Comparison of ENCODE assay signal across 16 cellular contexts in genomic region chr4:30948653-30949052, GRCh38.
DNase-seq lines count a peak whose midpoint lies in the region; ATAC-seq, FAIRE-seq and TF ChIP-seq lines count a peak whose summit lies in the region.
"Had no signal": no experiment of that assay in that cellular context is flagged by ENCODE, and none has a peak within 500 bp of the region (broad histone marks: within the 10 kb centered on the region; RNA-seq: fewer than 3 reads in every experiment).

No MANE protein-coding gene starts in this region.

- H4K20me1 ChIP-seq in keratinocyte (ENCODE audit: control insufficient read depth, extremely low read depth, insufficient read depth, low read length), result no peaks in the 10 kb centered on the region

- FAIRE-seq in bronchial epithelial cell (lab: Jason Lieb, UNC) (no peak), keratinocyte (lab: Jason Lieb, UNC) (peak; percentile 84)

- dilution Hi-C loops in keratinocyte (cut with MboI; ENCODE audit: extremely low pct_ligation_motif_present, low sequenced_read_pairs), result no loop called here

- H3K9me3 ChIP-seq in keratinocyte (ENCODE audit: control insufficient read depth, low read depth, low read length), result no peaks in the 10 kb centered on the region
- H3K9me3 ChIP-seq in CD8-positive, alpha-beta T cell (ENCODE audit: low read length), result no peaks in the 10 kb centered on the region
- H3K9me3 ChIP-seq: adrenal gland, left ventricle myocardium inferior had no signal

- intact Hi-C loops in CD8-positive, alpha-beta T cell (cut with DNase I, micrococcal nuclease), result no loop called here

- peaks cover 42% of the 10 kb centered on the region for H3K4me1 ChIP-seq in keratinocyte (ENCODE audit: control insufficient read depth, extremely low read depth, insufficient read depth, low read length)
- H3K4me1 ChIP-seq in CD8-positive, alpha-beta T cell (ENCODE audit: insufficient read depth, low read length), result no peaks in the 10 kb centered on the region
- H3K4me1 ChIP-seq: adrenal gland had no signal

- H3K79me2 ChIP-seq in keratinocyte (ENCODE audit: control insufficient read depth, insufficient read depth, low read length), result no peaks in the 10 kb centered on the region

- H3K4me3 ChIP-seq in NB4 (ENCODE audit: low read depth, low read length) (no peak overlapping the region), bronchial epithelial cell (ENCODE audit: low read depth, low read length) (no peak overlapping the region), keratinocyte (ENCODE audit: control insufficient read depth in 2 of 3, extremely low read depth in 1 of 3, insufficient read depth in 2 of 3, low read depth in 1 of 3, low read length in 3 of 3) (no peak overlapping the region), coronary artery (no peak overlapping the region)
- H3K4me3 ChIP-seq in CD8-positive, alpha-beta T cell (ENCODE audit: low read depth, low read length), result no peak overlapping the region
- H3K4me3 ChIP-seq: adrenal gland, left ventricle myocardium inferior had no signal

- H3K9me1 ChIP-seq in keratinocyte (ENCODE audit: control insufficient read depth, extremely low read depth, insufficient read depth, low read length), result no peaks in the 10 kb centered on the region

- ATAC-seq in CD8-positive, alpha-beta T cell, result no peak
- ATAC-seq: activated CD8-positive, alpha-beta T cell treated with anti-CD3 and anti-CD28 coated beads, Interleukin-2, amount 10 ng/mL, durations not matched to agents 7 days and 5 days had no signal

- CTCF ChIA-PET in CD8-positive, alpha-beta T cell (lab: Charles Lee), result no interaction called here

- H3K27ac Mint-ChIP-seq in CD8-positive, alpha-beta T cell, result no peak overlapping the region
- H3K27ac Mint-ChIP-seq in glutamatergic neuron (ENCODE audit: unreplicated experiment), result no peak overlapping the region
- no peak overlapping the region for H3K27ac Mint-ChIP-seq in endothelial cell (ENCODE audit: unreplicated experiment)
- H3K27ac Mint-ChIP-seq: activated CD8-positive, alpha-beta T cell treated with anti-CD3 and anti-CD28 coated beads, Interleukin-2, amount 10 ng/mL, durations not matched to agents 7 days and 5 days; activated T-helper 1 cell treated with anti-CD3 and anti-CD28 coated beads, Interleukin-12 subunit alpha, Interleukin-12 subunit beta, Interleukin-2, Interleukin-4 antibody, amounts not matched to agents 30 ng/mL and 10 ng/mL and 1 ng/mL, durations not matched to agents 14 hours and 24 hours and 36 hours had no signal

- no peaks in the 10 kb centered on the region for H3K9me3 Mint-ChIP-seq in CD8-positive, alpha-beta T cell
- H3K9me3 Mint-ChIP-seq in glutamatergic neuron (ENCODE audit: unreplicated experiment) (no peaks in the 10 kb centered on the region), endothelial cell (ENCODE audit: unreplicated experiment) (no peaks in the 10 kb centered on the region)
- H3K9me3 Mint-ChIP-seq: activated T-helper 1 cell treated with anti-CD3 and anti-CD28 coated beads, Interleukin-12 subunit alpha, Interleukin-12 subunit beta, Interleukin-2, Interleukin-4 antibody, amounts not matched to agents 30 ng/mL and 10 ng/mL and 1 ng/mL, durations not matched to agents 14 hours and 24 hours and 36 hours had no signal

- H3K36me3 ChIP-seq in bronchial epithelial cell (ENCODE audit: control insufficient read depth, insufficient read depth, low read length) (no peaks in the 10 kb centered on the region), keratinocyte (ENCODE audit: control insufficient read depth in 2 of 2, extremely low read depth in 1 of 2, insufficient read depth in 2 of 2, low read length in 2 of 2) (no peaks in the 10 kb centered on the region)
- H3K36me3 ChIP-seq in CD8-positive, alpha-beta T cell (ENCODE audit: insufficient read depth, low read length), result no peaks in the 10 kb centered on the region
- H3K36me3 ChIP-seq: adrenal gland, left ventricle myocardium inferior had no signal

- H3K27me3 ChIP-seq in bronchial epithelial cell (ENCODE audit: control insufficient read depth, insufficient read depth, low read length) (no peaks in the 10 kb centered on the region), keratinocyte (ENCODE audit: control insufficient read depth, extremely low read depth, insufficient read depth, low read length) (no peaks in the 10 kb centered on the region)
- H3K27me3 ChIP-seq in CD8-positive, alpha-beta T cell (ENCODE audit: insufficient read depth, low read length), result no peaks in the 10 kb centered on the region
- H3K27me3 ChIP-seq: adrenal gland had no signal

- no peaks in the 10 kb centered on the region for H3K27me3 Mint-ChIP-seq in CD8-positive, alpha-beta T cell (ENCODE audit: low read depth)
- H3K27me3 Mint-ChIP-seq in glutamatergic neuron (ENCODE audit: unreplicated experiment) (peaks cover 3% of the 10 kb centered on the region), endothelial cell (ENCODE audit: unreplicated experiment) (peaks cover 2% of the 10 kb centered on the region)

- peak; percentile 10 for DNase-seq in EL
- DNase-seq in NB4 (ENCODE audit: low read depth), result peak; percentile 14
- DNase-seq in bronchial epithelial cell (ENCODE audit: low read depth), result peak; percentile 97
- DNase-seq in keratinocyte (ENCODE audit: low read depth, low spot score), result no peak
- DNase-seq in CD8-positive, alpha-beta T cell, result no peak
- DNase-seq in coronary artery (ENCODE audit: low spot score), result no peak
- no peak for DNase-seq in glutamatergic neuron
- no peak for DNase-seq in endothelial cell (ENCODE audit: low spot score)
- DNase-seq: activated CD8-positive, alpha-beta T cell treated with anti-CD3 and anti-CD28 coated beads, Interleukin-2, amount 10 ng/mL, durations not matched to agents 7 days and 5 days; adrenal gland; AML-193; left ventricle myocardium inferior; NCI-H1694; NCI-H446; posterior cingulate gyrus had no signal

- no peaks in the 10 kb centered on the region for H3K36me3 Mint-ChIP-seq in CD8-positive, alpha-beta T cell
- H3K36me3 Mint-ChIP-seq in glutamatergic neuron (ENCODE audit: unreplicated experiment), result no peaks in the 10 kb centered on the region
- no peaks in the 10 kb centered on the region for H3K36me3 Mint-ChIP-seq in endothelial cell (ENCODE audit: low read depth, unreplicated experiment)

- peak overlapping the region; percentile 58 for H2AFZ ChIP-seq in keratinocyte (ENCODE audit: control insufficient read depth, low read length)

- peak overlapping the region; percentile 62 for H3K4me2 ChIP-seq in keratinocyte (ENCODE audit: control insufficient read depth, extremely low read depth, insufficient read depth, low read depth, low read length)

- TF ChIP-seq CTCF in NB4 (IDR thresholded peaks at IDR 0.05; ENCODE audit: low read depth, low read length), result no peak
- TF ChIP-seq CTCF in bronchial epithelial cell (IDR thresholded peaks at IDR 0.05; ENCODE audit: insufficient read depth, low read length, severe bottlenecking), result no peak
- TF ChIP-seq CTCF in keratinocyte (optimal IDR thresholded peaks at IDR 0.05 in 1 of 3, IDR thresholded peaks at IDR 0.05 in 1 of 3, conservative IDR thresholded peaks at IDR 0.05 in 1 of 3; ENCODE audit: extremely low read depth in 1 of 3, insufficient read depth in 2 of 3, low read length in 3 of 3), result no peak
- TF ChIP-seq CTCF in CD8-positive, alpha-beta T cell (IDR thresholded peaks at IDR 0.05), result no peak
- no peak for TF ChIP-seq CTCF in coronary artery (IDR thresholded peaks at IDR 0.05)
- TF ChIP-seq CTCF in glutamatergic neuron (IDR thresholded peaks at IDR 0.05; ENCODE audit: partially characterized antibody, unreplicated experiment), result no peak
- TF ChIP-seq CTCF in endothelial cell (IDR thresholded peaks at IDR 0.05; ENCODE audit: unreplicated experiment), result no peak

- no peak for TF ChIP-seq POLR2A in NB4 (IDR thresholded peaks at IDR 0.05; ENCODE audit: extremely low read depth, insufficient read length)

- H3K4me3 Mint-ChIP-seq in CD8-positive, alpha-beta T cell, result no peak overlapping the region
- no peak overlapping the region for H3K4me3 Mint-ChIP-seq in glutamatergic neuron (ENCODE audit: unreplicated experiment)
- no peak overlapping the region for H3K4me3 Mint-ChIP-seq in endothelial cell (ENCODE audit: unreplicated experiment)
- H3K4me3 Mint-ChIP-seq: activated CD8-positive, alpha-beta T cell treated with anti-CD3 and anti-CD28 coated beads, Interleukin-2, amount 10 ng/mL, durations not matched to agents 7 days and 5 days; activated T-helper 1 cell treated with anti-CD3 and anti-CD28 coated beads, Interleukin-12 subunit alpha, Interleukin-12 subunit beta, Interleukin-2, Interleukin-4 antibody, amounts not matched to agents 30 ng/mL and 10 ng/mL and 1 ng/mL, durations not matched to agents 14 hours and 24 hours and 36 hours had no signal

- peak overlapping the region; percentile 80 for H3K27ac ChIP-seq in keratinocyte (ENCODE audit: control insufficient read depth, insufficient read depth, low read length)
- H3K27ac ChIP-seq in CD8-positive, alpha-beta T cell (ENCODE audit: low read depth, low read length), result no peak overlapping the region
- H3K27ac ChIP-seq in coronary artery, result no peak overlapping the region
- H3K27ac ChIP-seq: adrenal gland, left ventricle myocardium inferior had no signal

- H3K4me1 Mint-ChIP-seq in CD8-positive, alpha-beta T cell (ENCODE audit: low read depth), result no peaks in the 10 kb centered on the region
- H3K4me1 Mint-ChIP-seq in glutamatergic neuron (ENCODE audit: low read depth, unreplicated experiment) (no peaks in the 10 kb centered on the region), endothelial cell (ENCODE audit: unreplicated experiment) (peaks cover 10% of the 10 kb centered on the region)

- H3K9ac ChIP-seq in keratinocyte (ENCODE audit: control insufficient read depth, extremely low read depth, insufficient read depth, low read length), result no peak overlapping the region

- POLR2A ChIA-PET in CD8-positive, alpha-beta T cell (lab: Charles Lee), result no interaction called here

Comparison
In these comparisons a context has a peak if more than half of its experiments do, and no peak if none do; other contexts are left out.
1. DNase-seq: peak in EL (single experiment), NB4 (single experiment) and bronchial epithelial cell (single experiment); none in keratinocyte (single experiment), CD8-positive, alpha-beta T cell (0 of 7), coronary artery (single experiment), glutamatergic neuron (single experiment) and endothelial cell (single experiment).